Comparison of ENCODE assay signal across 8 cellular contexts in the genomic region with DNA sequence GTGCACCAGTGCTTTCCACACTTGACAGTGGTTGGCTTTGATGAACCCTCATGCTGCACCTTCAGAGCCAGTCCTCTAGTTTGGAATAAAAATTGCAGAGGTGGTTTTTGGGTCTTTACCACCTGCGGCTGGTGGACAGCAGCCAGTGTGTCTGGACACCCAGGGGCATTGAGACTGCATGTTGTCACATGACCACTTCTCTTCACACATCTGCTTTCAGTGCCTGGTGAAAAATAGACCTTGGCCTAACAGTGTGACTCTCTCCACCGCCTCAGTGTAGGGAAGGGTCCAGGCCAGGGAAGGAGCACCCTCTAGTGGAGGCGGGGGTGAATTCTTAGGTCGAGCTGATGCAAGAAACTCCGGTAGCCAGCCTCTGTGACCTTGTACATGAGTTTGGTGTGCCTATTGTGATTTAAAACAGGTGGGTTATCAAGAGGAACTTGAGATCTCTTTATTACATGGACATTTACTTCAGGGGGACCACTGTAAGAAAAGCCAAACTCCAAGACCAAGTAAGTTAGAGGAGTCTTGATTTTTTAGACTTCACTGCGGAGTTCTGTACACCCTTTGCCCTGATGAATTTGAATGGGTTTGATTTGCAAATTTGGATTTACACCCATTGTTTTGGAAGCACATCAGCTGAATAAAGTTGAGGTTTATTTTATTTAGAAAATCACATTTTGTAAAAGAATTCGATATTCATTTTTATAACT. TPM values are rescaled to one million over a fixed set of nuclear protein-coding genes. Genes with fewer than 3 reads are reported as not detected.
DNase-seq lines count a peak whose midpoint lies in the region; ATAC-seq and TF ChIP-seq lines count a peak whose summit lies in the region.

No MANE protein-coding gene starts in this region.

- no peak overlapping the region for H3K9ac ChIP-seq in SU-DHL-6 (ENCODE audit: low read length)

- intact Hi-C loops in heart left ventricle (cut with DNase I): loop anchor here in 8 of 10 donors (2.0 to 5.0 kb wide), 6 partner anchors 60 to 371 kb away; no protein-coding TSS in a partner anchor

- ATAC-seq in GM21360 (IDR thresholded peaks at IDR 0.05; ENCODE audit: unreplicated experiment): peak; percentile 63
- peak; percentile 70 to 84 (median 82) for ATAC-seq in heart left ventricle
- ATAC-seq in GM21367 (IDR thresholded peaks at IDR 0.05; ENCODE audit: unreplicated experiment): no peak

- H3K9me3 Mint-ChIP-seq in activated naive CD8-positive, alpha-beta T cell treated with anti-CD3 and anti-CD28 coated beads for 36 hours: no peaks in the 10 kb centered on the region

- H3K36me3 ChIP-seq in BE2C (peaks cover 34% of the 10 kb centered on the region), SU-DHL-6 (ENCODE audit: low read length) (no peaks in the 10 kb centered on the region), heart left ventricle (peaks cover 0 to 63% (median 48%) of the 10 kb centered on the region in 9 donors)

- 33 to 40% (median 38%) methylated on average over 6 to 7 of the region's 7 CpGs for WGBS in heart left ventricle, 4 donors

- no peaks in the 10 kb centered on the region for H3K27me3 Mint-ChIP-seq in activated naive CD8-positive, alpha-beta T cell treated with anti-CD3 and anti-CD28 coated beads for 36 hours

- TF ChIP-seq CTCF in BE2C (IDR thresholded peaks at IDR 0.05; ENCODE audit: low read depth, low read length) (peak; percentile 99), SU-DHL-6 (IDR thresholded peaks at IDR 0.05; ENCODE audit: insufficient read depth, low read length, poor library complexity, severe bottlenecking) (peak; percentile 81), heart left ventricle (IDR thresholded peaks at IDR 0.05) (peak; percentile 75 to 87 (median 83))

- peaks cover 8% of the 10 kb centered on the region for H3K4me1 ChIP-seq in BE2C
- H3K4me1 ChIP-seq in heart left ventricle: peaks cover 4 to 27% (median 20%) of the 10 kb centered on the region in 12 donors

- no peaks in the 10 kb centered on the region for H3K9me2 ChIP-seq in SU-DHL-6 (replicated peaks; ENCODE audit: insufficient read depth, low read length)

- DNase-seq in BE2C (peak; percentile 87), NCI-H128 (lab: John Stamatoyannopoulos, UW; ENCODE audit: unreplicated experiment) (peak; percentile 14), heart left ventricle (peak; percentile 72 to 79 (median 76)), retina (peak; percentile 79)
- DNase-seq in activated naive CD8-positive, alpha-beta T cell treated with anti-CD3 and anti-CD28 coated beads for 36 hours: peak; percentile 66

- no peak for TF ChIP-seq POLR2A in heart left ventricle (IDR thresholded peaks at IDR 0.05)

- no peak overlapping the region for H3K27ac ChIP-seq in SU-DHL-6 (ENCODE audit: low read depth, low read length)
- H3K27ac ChIP-seq in heart left ventricle: no peak overlapping the region

- H3K9me3 ChIP-seq in BE2C: no peaks in the 10 kb centered on the region
- no peaks in the 10 kb centered on the region for H3K9me3 ChIP-seq in SU-DHL-6 (ENCODE audit: insufficient read depth, low read length)
- H3K9me3 ChIP-seq in heart left ventricle: no peaks in the 10 kb centered on the region

- H3K4me1 Mint-ChIP-seq in activated naive CD8-positive, alpha-beta T cell treated with anti-CD3 and anti-CD28 coated beads for 36 hours: peaks cover 23% of the 10 kb centered on the region

- H3K4me3 Mint-ChIP-seq in activated naive CD8-positive, alpha-beta T cell treated with anti-CD3 and anti-CD28 coated beads for 36 hours: no peak overlapping the region

- H3K27me3 ChIP-seq in BE2C (no peaks in the 10 kb centered on the region), SU-DHL-6 (ENCODE audit: low read length) (no peaks in the 10 kb centered on the region), heart left ventricle (no peaks in the 10 kb centered on the region)

- H3K79me2 ChIP-seq in SU-DHL-6 (ENCODE audit: insufficient read depth, low read length): no peaks in the 10 kb centered on the region

- no peak overlapping the region for H3K4me3 ChIP-seq in BE2C (ENCODE audit: low read depth, low read length)
- H3K4me3 ChIP-seq in SU-DHL-6 (ENCODE audit: insufficient read depth, low read length, poor library complexity, severe bottlenecking): no peak overlapping the region
- no peak overlapping the region for H3K4me3 ChIP-seq in heart left ventricle

- peak overlapping the region; percentile 66 for H3K27ac Mint-ChIP-seq in activated naive CD8-positive, alpha-beta T cell treated with anti-CD3 and anti-CD28 coated beads for 36 hours

- H3K4me2 ChIP-seq in SU-DHL-6 (ENCODE audit: low read depth, low read length, poor library complexity, severe bottlenecking): no peak overlapping the region

- H2AFZ ChIP-seq in SU-DHL-6 (ENCODE audit: low read depth, low read length, severe bottlenecking): no peak overlapping the region

- H3K36me3 Mint-ChIP-seq in activated naive CD8-positive, alpha-beta T cell treated with anti-CD3 and anti-CD28 coated beads for 36 hours: peaks cover 12% of the 10 kb centered on the region

- no peaks in the 10 kb centered on the region for H4K20me1 ChIP-seq in SU-DHL-6 (ENCODE audit: low read depth, low read length)

- no peaks in the 10 kb centered on the region for H3F3A ChIP-seq in SU-DHL-6 (ENCODE audit: insufficient read depth)

RNA-seq across cellular contexts. Expression of a gene that starts 17.9 kb away (rescaled TPM):
- 94.5 TPM for polyA plus RNA-seq in BE2C (2012; ENCODE audit: insufficient read depth, insufficient read length, low read depth)
- total RNA-seq in activated naive CD8-positive, alpha-beta T cell treated with anti-CD3 and anti-CD28 coated beads for 36 hours: 10 to 100 TPM; 46.2 to 49.5 TPM
- 10 to 100 TPM; 20.9 to 55.1 (median 38.4) TPM for total RNA-seq in heart left ventricle
- 10 to 100 TPM; 24.3 to 53.8 TPM for polyA plus RNA-seq in heart left ventricle

RNA-seq across cellular contexts. Expression of a gene that starts 38.2 kb away (rescaled TPM):
- 4.7 TPM for polyA plus RNA-seq in BE2C (2012; ENCODE audit: insufficient read depth, insufficient read length, low read depth)
- not detected for total RNA-seq in activated naive CD8-positive, alpha-beta T cell treated with anti-CD3 and anti-CD28 coated beads for 36 hours
- under 1 TPM in 3 of 9 donors, not detected in 6; 0.25 to 0.37 (median 0.29) TPM for total RNA-seq in heart left ventricle
- under 1 TPM in 1 of 2 donors, not detected in 1; 0.15 TPM for polyA plus RNA-seq in heart left ventricle

Comparison
In these comparisons a context has a peak if more than half of its experiments do, and no peak if none do; other contexts are left out.
1. DNase-seq: peak in every context shown above with its lines; median percentile 87 in BE2C; 79 in retina; 76 in heart left ventricle; 66 in activated naive CD8-positive, alpha-beta T cell treated with anti-CD3 and anti-CD28 coated beads for 36 hours; 14 in NCI-H128.